ENCODE assay signal across 8 cellular contexts in the genomic region with DNA sequence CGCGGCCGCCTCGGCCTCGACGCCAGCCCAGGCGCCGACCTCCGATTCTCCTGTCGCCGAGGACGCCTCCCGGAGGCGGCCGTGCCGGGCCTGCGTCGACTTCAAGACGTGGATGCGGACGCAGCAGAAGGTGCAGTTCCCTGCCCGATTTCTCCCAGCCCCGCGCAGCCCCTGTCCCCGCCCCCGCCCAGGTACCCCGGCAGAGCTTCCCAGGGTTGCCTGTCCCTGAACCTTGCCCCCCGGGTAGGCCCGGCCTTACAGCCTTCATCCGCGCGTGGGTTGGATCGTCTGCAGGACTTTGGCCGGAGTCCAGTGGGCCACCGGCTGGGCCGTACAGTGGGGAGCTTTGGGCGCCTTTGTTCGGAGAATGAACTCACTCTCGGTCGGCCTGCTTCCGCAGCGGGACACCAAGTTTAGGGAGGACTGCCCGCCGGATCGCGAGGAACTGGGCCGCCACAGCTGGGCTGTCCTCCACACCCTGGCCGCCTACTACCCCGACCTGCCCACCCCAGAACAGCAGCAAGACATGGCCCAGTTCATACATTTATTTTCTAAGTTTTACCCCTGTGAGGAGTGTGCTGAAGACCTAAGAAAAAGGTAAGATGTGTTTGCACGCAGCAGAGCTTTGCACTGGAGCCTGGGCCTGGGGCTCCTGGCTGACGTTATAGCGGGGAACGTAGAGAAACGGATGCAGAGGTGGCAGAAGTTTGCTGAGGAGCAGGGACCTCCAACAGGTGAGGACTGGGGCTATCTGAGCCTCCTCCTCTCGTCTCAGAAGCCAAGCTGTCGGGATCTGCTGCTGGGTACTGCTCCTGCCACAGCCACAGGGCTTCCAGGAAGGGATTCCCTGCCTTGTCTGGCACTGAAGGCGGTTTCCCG. TPM values are rescaled to one million over a fixed set of nuclear protein-coding genes. Genes with fewer than 3 reads are reported as not detected.
DNase-seq lines count a peak whose midpoint lies in the region; ATAC-seq and TF ChIP-seq lines count a peak whose summit lies in the region.

No MANE protein-coding gene starts in this region.

- peak overlapping the region; percentile 84 to 94 (median 91) for H3K9ac ChIP-seq in BLaER1 treated with 17β-estradiol and CSF1 and Interleukin-3, amounts not matched to agents 10 nM and 100 nM

- ATAC-seq in GM21529 (IDR thresholded peaks at IDR 0.05; ENCODE audit: unreplicated experiment) (peak; percentile 16), GM18873 (IDR thresholded peaks at IDR 0.05; ENCODE audit: low FRiP score, unreplicated experiment) (no peak), HG02840 (IDR thresholded peaks at IDR 0.05; ENCODE audit: low FRiP score, unreplicated experiment) (no peak)

- H3K27ac ChIP-seq in BLaER1 treated with 17β-estradiol and CSF1 and Interleukin-3, amounts not matched to agents 10 nM and 100 nM: peak overlapping the region; percentile 72 to 90 (median 82)

- DNase-seq in RPMI8226 (peak; percentile 56), epithelial cell of proximal tubule (ENCODE audit: low read depth) (no peak)
- DNase-seq in stimulated activated CD4-positive, alpha-beta T cell treated with anti-CD3 and anti-CD28 coated beads, Interleukin-2, amount 100 ng/mL, for 48 hours: no peak

- H2AFZ ChIP-seq in neuron (ENCODE audit: low read depth, low read length): peak overlapping the region; percentile 52

- peaks cover 0 to 77% (median 52%) of the 10 kb centered on the region in 11 experiments; a peak in 19 of 22 replicates for H4K20me1 ChIP-seq in BLaER1 treated with 17β-estradiol and CSF1 and Interleukin-3, amounts not matched to agents 10 nM and 100 nM

- peaks cover 53 to 72% (median 66%) of the 10 kb centered on the region in 11 experiments for H3K27me3 ChIP-seq in BLaER1 treated with 17β-estradiol and CSF1 and Interleukin-3, amounts not matched to agents 10 nM and 100 nM
- H3K27me3 ChIP-seq in neuron (ENCODE audit: insufficient read depth, low read length): peaks cover 6% of the 10 kb centered on the region

- peaks cover 18 to 40% (median 26%) of the 10 kb centered on the region in 10 experiments for H3K4me1 ChIP-seq in BLaER1 treated with 17β-estradiol and CSF1 and Interleukin-3, amounts not matched to agents 10 nM and 100 nM
- peaks cover 32% of the 10 kb centered on the region for H3K4me1 ChIP-seq in neuron (ENCODE audit: insufficient read depth, low read length)

- H3K4me2 ChIP-seq in BLaER1 treated with 17β-estradiol and CSF1 and Interleukin-3, amounts not matched to agents 10 nM and 100 nM: peak overlapping the region; percentile 96 to 99 (median 98)

- H3K4me3 ChIP-seq in BLaER1 treated with 17β-estradiol and CSF1 and Interleukin-3, amounts not matched to agents 10 nM and 100 nM: peak overlapping the region; percentile 71 to 87 (median 81)
- H3K4me3 ChIP-seq in epithelial cell of proximal tubule (ENCODE audit: low read depth, low read length) (peak overlapping the region; percentile 77), neuron (ENCODE audit: low read length) (peak overlapping the region; percentile 72)

- no peak for TF ChIP-seq CTCF in epithelial cell of proximal tubule (conservative IDR thresholded peaks at IDR 0.05; ENCODE audit: low read depth, low read length)

- no peaks in the 10 kb centered on the region for H3K9me3 ChIP-seq in BLaER1 treated with 17β-estradiol and CSF1 and Interleukin-3, amounts not matched to agents 10 nM and 100 nM (replicated peaks in 1 of 11)
- H3K9me3 ChIP-seq in neuron (ENCODE audit: low read length): no peaks in the 10 kb centered on the region

- peaks cover 17 to 26% (median 21%) of the 10 kb centered on the region in 11 experiments for H3K36me3 ChIP-seq in BLaER1 treated with 17β-estradiol and CSF1 and Interleukin-3, amounts not matched to agents 10 nM and 100 nM
- peaks cover 18% of the 10 kb centered on the region for H3K36me3 ChIP-seq in neuron (ENCODE audit: insufficient read depth, low read length)

RNA-seq across cellular contexts. Expression of gene GFER, which starts 0.6 kb away (rescaled TPM):
- 21.5 and 36.3 TPM in 2 replicates for total RNA-seq in epithelial cell of proximal tubule

RNA-seq across cellular contexts. Expression of gene NOXO1, which starts 3.3 kb away (rescaled TPM):
- total RNA-seq in epithelial cell of proximal tubule: 0.94 and 1.2 TPM in 2 replicates

RNA-seq across cellular contexts. Expression of gene SYNGR3, which starts 5.2 kb away (rescaled TPM):
- total RNA-seq in epithelial cell of proximal tubule: 8.5 and 22.0 TPM in 2 replicates

RNA-seq across cellular contexts. Expression of gene TBL3, which starts 12.7 kb away (rescaled TPM):
- 108 and 127 TPM in 2 replicates for total RNA-seq in epithelial cell of proximal tubule

RNA-seq across cellular contexts. Expression of gene RNF151, which starts 17.9 kb away (rescaled TPM):
- total RNA-seq in epithelial cell of proximal tubule: not detected in 2 replicates
